ENCODE assay signal across 17 cellular contexts in the genomic region with DNA sequence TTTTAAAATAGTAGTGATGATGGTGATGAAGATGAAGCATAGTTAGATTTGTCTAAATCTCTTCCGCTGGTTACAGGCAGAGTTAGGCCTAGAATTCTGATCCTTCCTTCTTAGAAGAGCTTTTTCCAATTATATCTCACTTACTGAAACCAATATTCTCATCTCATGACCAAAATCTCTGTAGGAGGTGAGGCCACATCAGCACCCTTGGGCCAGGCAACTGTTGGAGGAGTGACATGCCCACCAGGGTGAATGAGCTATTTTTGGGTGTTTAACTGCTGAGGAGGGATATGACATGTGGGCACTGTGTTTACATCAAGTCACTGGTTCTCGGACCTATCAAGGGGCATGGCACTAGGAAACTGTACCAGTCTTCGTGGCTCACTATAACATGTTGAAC.
DNase-seq lines count a peak whose midpoint lies in the region; ATAC-seq and TF ChIP-seq lines count a peak whose summit lies in the region.
"Had no signal": no experiment of that assay in that cellular context is flagged by ENCODE, and none has a peak within 500 bp of the region (broad histone marks: within the 10 kb centered on the region; RNA-seq: fewer than 3 reads in every experiment).

No MANE protein-coding gene starts in this region.

- H3K9me3 ChIP-seq in right atrium auricular region (no peaks in the 10 kb centered on the region), heart left ventricle (no peaks in the 10 kb centered on the region), esophagus muscularis mucosa (no peaks in the 10 kb centered on the region), sigmoid colon (no peaks in the 10 kb centered on the region), WERI-Rb-1 (ENCODE audit: severe bottlenecking) (no peaks in the 10 kb centered on the region)
- H3K9me3 ChIP-seq: BE2C, BLaER1, Caco-2 had no signal

- H3K4me3 ChIP-seq in right atrium auricular region (no peak overlapping the region), heart left ventricle (no peak overlapping the region), esophagus muscularis mucosa (no peak overlapping the region), sigmoid colon (no peak overlapping the region), WERI-Rb-1 (ENCODE audit: low read depth, low read length) (no peak overlapping the region)
- H3K4me3 ChIP-seq: BLaER1 had no signal

- no peak overlapping the region for H3K27ac ChIP-seq in right atrium auricular region
- peak overlapping the region in 1 of 12 donors; percentile 57 for H3K27ac ChIP-seq in heart left ventricle
- H3K27ac ChIP-seq in esophagus muscularis mucosa (replicated peaks in 1 of 4): no peak overlapping the region
- peak overlapping the region in 3 of 4 donors; percentile 20 to 65 (median 58) for H3K27ac ChIP-seq in sigmoid colon
- no peak overlapping the region for H3K27ac ChIP-seq in WERI-Rb-1
- H3K27ac ChIP-seq: BLaER1 had no signal

- peak; percentile 46 for DNase-seq in right atrium auricular region (ENCODE audit: low spot score)
- DNase-seq in heart left ventricle: no peak
- peak; percentile 14 for DNase-seq in esophagus muscularis mucosa (ENCODE audit: extremely low spot score)
- no peak for DNase-seq in sigmoid colon
- no peak for DNase-seq in WERI-Rb-1
- DNase-seq in NOMO-1 treated with DMSO at 0.1 percent for 48 hours (lab: John Stamatoyannopoulos, UW; ENCODE audit: unreplicated experiment): no peak
- DNase-seq: 8988T; ACHN; BE2C; C1 segment of cervical spinal cord; Caco-2; Calu3; CD4-positive, alpha-beta memory T cell; CD4-positive, CD25-positive, alpha-beta regulatory T cell; GF-D8 had no signal

- TF ChIP-seq EP300 in esophagus muscularis mucosa (IDR thresholded peaks at IDR 0.05): no peak
- no peak for TF ChIP-seq EP300 in sigmoid colon (IDR thresholded peaks at IDR 0.05)

- TF ChIP-seq CTCF in right atrium auricular region (IDR thresholded peaks at IDR 0.05) (no peak), heart left ventricle (IDR thresholded peaks at IDR 0.05) (no peak), esophagus muscularis mucosa (IDR thresholded peaks at IDR 0.05) (no peak), sigmoid colon (IDR thresholded peaks at IDR 0.05) (no peak), WERI-Rb-1 (IDR thresholded peaks at IDR 0.05; ENCODE audit: low read depth, low read length) (no peak)

- intact Hi-C loops in heart left ventricle (cut with DNase I): no loop called here
- intact Hi-C loops in esophagus muscularis mucosa (cut with DNase I): no loop called here
- intact Hi-C loops in sigmoid colon (cut with DNase I): no loop called here

- H3K4me1 ChIP-seq in right atrium auricular region (no peaks in the 10 kb centered on the region), heart left ventricle (no peaks in the 10 kb centered on the region), esophagus muscularis mucosa (no peaks in the 10 kb centered on the region), sigmoid colon (peaks cover 0 to 29% (median 22%) of the 10 kb centered on the region in 4 donors)
- H3K4me1 ChIP-seq: BE2C, BLaER1, Caco-2 had no signal

- H3K36me3 ChIP-seq in right atrium auricular region (no peaks in the 10 kb centered on the region), heart left ventricle (no peaks in the 10 kb centered on the region), esophagus muscularis mucosa (no peaks in the 10 kb centered on the region), sigmoid colon (no peaks in the 10 kb centered on the region), WERI-Rb-1 (no peaks in the 10 kb centered on the region)
- H3K36me3 ChIP-seq: BE2C, BLaER1 had no signal

- TF ChIP-seq POLR2A in heart left ventricle (IDR thresholded peaks at IDR 0.05) (no peak), esophagus muscularis mucosa (IDR thresholded peaks at IDR 0.05; ENCODE audit: low read depth) (no peak), sigmoid colon (IDR thresholded peaks at IDR 0.05) (no peak)

- no peak for ATAC-seq in heart left ventricle
- ATAC-seq in HG02981 (IDR thresholded peaks at IDR 0.05; ENCODE audit: unreplicated experiment): no peak

- 84 to 93% (median 89%) methylated on average over 3 of the region's 3 CpGs for WGBS in heart left ventricle, 4 donors
- WGBS in esophagus muscularis mucosa: 100% methylated on average over 1 of the region's 3 CpGs
- 92 to 95% methylated on average over 3 of the region's 3 CpGs for WGBS in sigmoid colon, 2 donors

- no peaks in the 10 kb centered on the region for H3K27me3 ChIP-seq in right atrium auricular region
- H3K27me3 ChIP-seq in heart left ventricle: no peaks in the 10 kb centered on the region
- H3K27me3 ChIP-seq in esophagus muscularis mucosa: no peaks in the 10 kb centered on the region
- H3K27me3 ChIP-seq in sigmoid colon: no peaks in the 10 kb centered on the region
- H3K27me3 ChIP-seq in WERI-Rb-1 (ENCODE audit: insufficient read depth, low read depth, severe bottlenecking): peaks cover 53% of the 10 kb centered on the region
- H3K27me3 ChIP-seq: BE2C, BLaER1 had no signal

Comparison
In these comparisons a context has a peak if more than half of its experiments do, and no peak if none do; other contexts are left out.
1. DNase-seq: peak in right atrium auricular region (single experiment) and esophagus muscularis mucosa (single experiment); none in heart left ventricle (0 of 5), sigmoid colon (single experiment), WERI-Rb-1 (single experiment) and NOMO-1 treated with DMSO at 0.1 percent for 48 hours (single experiment).
2. H3K27ac ChIP-seq: peak in sigmoid colon (3 of 4); none in right atrium auricular region (0 of 2), esophagus muscularis mucosa (0 of 4) and WERI-Rb-1 (single experiment).